12 cellular contexts compared by ENCODE assay signal in the genomic region with DNA sequence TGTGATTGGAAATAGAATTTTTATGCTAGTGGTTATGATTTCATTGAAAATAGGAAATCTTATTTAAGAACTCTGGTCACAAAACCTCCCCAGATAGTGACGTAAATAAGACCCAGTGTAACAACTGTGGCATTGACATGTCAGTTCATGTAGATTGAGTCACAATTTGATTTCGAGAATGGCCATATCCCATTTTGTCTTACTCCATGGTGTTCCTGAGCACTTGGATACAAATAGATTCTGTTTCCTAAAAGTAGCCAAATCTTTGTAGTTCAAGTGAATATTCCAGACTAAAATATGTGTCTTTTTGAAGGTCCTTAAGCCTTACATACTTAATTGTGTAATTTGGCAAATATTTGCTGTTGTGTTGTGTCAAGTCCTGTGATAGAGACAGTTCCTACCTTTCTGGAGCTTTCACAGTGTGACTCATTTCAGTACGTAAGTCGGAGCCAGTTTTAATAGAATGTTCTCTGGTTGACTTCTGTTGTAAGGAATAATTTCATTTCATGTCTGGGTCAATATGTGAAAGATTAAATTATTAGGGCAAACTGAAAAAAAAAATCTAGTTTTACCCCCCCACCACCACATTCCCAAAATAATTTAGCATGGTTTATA. TPM values are rescaled to one million over a fixed set of nuclear protein-coding genes. Genes with fewer than 3 reads are reported as not detected.
DNase-seq lines count a peak whose midpoint lies in the region; ATAC-seq and TF ChIP-seq lines count a peak whose summit lies in the region.
"Had no signal": no experiment of that assay in that cellular context is flagged by ENCODE, and none has a peak within 500 bp of the region (broad histone marks: within the 10 kb centered on the region; RNA-seq: fewer than 3 reads in every experiment).

No MANE protein-coding gene starts in this region.

- no TSS peak for BruUV-seq in OCI-LY7 (replicated peaks; lab: Mats Ljungman, UMichigan)

- no peak overlapping the region for H2BK20ac ChIP-seq in H9 (ENCODE audit: low read depth, low read length, poor library complexity, severe bottlenecking)

- ATAC-seq in psoas muscle, result peak in 2 of 4 donors; percentile 30 to 39
- ATAC-seq: sciatic nerve had no signal

- H3K27ac ChIP-seq in H9 (ENCODE audit: insufficient read length, low read depth, low read length), result no peak overlapping the region
- H3K27ac ChIP-seq in OCI-LY7 (ENCODE audit: low read depth, low read length, poor library complexity, severe bottlenecking), result peak overlapping the region; percentile 27
- H3K27ac ChIP-seq in psoas muscle, result peak overlapping the region; percentile 97

- no peaks in the 10 kb centered on the region for H3K9me3 ChIP-seq in H9 (ENCODE audit: control insufficient read depth, low read depth, low read length)
- H3K9me3 ChIP-seq in OCI-LY7 (ENCODE audit: low read length), result no peaks in the 10 kb centered on the region
- no peaks in the 10 kb centered on the region for H3K9me3 ChIP-seq in psoas muscle

- H2AK5ac ChIP-seq in H9 (ENCODE audit: insufficient read length, low read length), result no peak overlapping the region

- H3K4me1 Mint-ChIP-seq in H9 (peaks cover 38 to 50% of the 10 kb centered on the region in 2 experiments), glutamatergic neuron (ENCODE audit: low read depth, unreplicated experiment) (no peaks in the 10 kb centered on the region)

- H3K9me3 Mint-ChIP-seq in H9 (no peaks in the 10 kb centered on the region; a peak in 1 of 5 replicates), glutamatergic neuron (ENCODE audit: unreplicated experiment) (no peaks in the 10 kb centered on the region)
- H3K9me3 Mint-ChIP-seq: stimulated activated naive B cell treated with anti-CD40 and anti-IgM and Interleukin-4, amounts not matched to agents 10 μg/mL and 1 μg/mL and 100 μg/mL, for 72 hours had no signal

- no peaks in the 10 kb centered on the region for H3K79me1 ChIP-seq in H9 (ENCODE audit: insufficient read depth, low read depth, low read length, poor library complexity, severe bottlenecking)

- no peak overlapping the region for H3K56ac ChIP-seq in H9 (ENCODE audit: insufficient read length, low read depth, low read length)

- H3K14ac ChIP-seq in H9 (ENCODE audit: insufficient read depth, low read length), result no peak overlapping the region

- H3K4me1 ChIP-seq in H9 (ENCODE audit: insufficient read depth, low read length) (peaks cover 2% of the 10 kb centered on the region; the same call in 1 of the 2 replicates), OCI-LY7 (ENCODE audit: insufficient read depth, low read length, poor library complexity, severe bottlenecking) (peaks cover 27% of the 10 kb centered on the region), psoas muscle (peaks cover 30% of the 10 kb centered on the region)

- H3K4ac ChIP-seq in H9 (ENCODE audit: low read depth, low read length), result no peak overlapping the region

- POLR2A ChIA-PET in OCI-LY7 (lab: Charles Lee), result interaction anchor here (0.6 to 2.3 kb wide), 5 partner anchors 9 to 195 kb away, joined by 3 to 8 read pairs (median 4); no protein-coding TSS in a partner anchor

- H4K8ac ChIP-seq in H9 (replicated peaks; ENCODE audit: insufficient read length, low read depth, low read length), result no peak overlapping the region

- H4K20me1 ChIP-seq in H9 (ENCODE audit: control insufficient read depth, insufficient read depth, insufficient read length), result no peaks in the 10 kb centered on the region
- H4K20me1 ChIP-seq in OCI-LY7 (ENCODE audit: insufficient read depth, low read length), result no peaks in the 10 kb centered on the region

- H3K9ac ChIP-seq in H9 (ENCODE audit: extremely low read depth, insufficient read length, low read length), result no peak overlapping the region

- peaks cover 7% of the 10 kb centered on the region for H3K23me2 ChIP-seq in H9 (ENCODE audit: insufficient read length, low read depth, low read length, poor library complexity, severe bottlenecking)

- intact Hi-C loops in OCI-LY7 (cut with micrococcal nuclease; ENCODE audit: unreplicated experiment) (no loop called here), psoas muscle (cut with DNase I) (loop anchor here (5.0 to 10.0 kb wide), 4 partner anchors 37 to 297 kb away; a partner anchor contains a TSS)

- TF ChIP-seq CTCF in H9 (conservative IDR thresholded peaks at IDR 0.05), result no peak
- no peak for TF ChIP-seq CTCF in OCI-LY7 (conservative IDR thresholded peaks at IDR 0.05; ENCODE audit: low read length)
- no peak for TF ChIP-seq CTCF in cardiac fibroblast (IDR thresholded peaks at IDR 0.05; ENCODE audit: low read depth, low read length)
- TF ChIP-seq CTCF in psoas muscle (IDR thresholded peaks at IDR 0.05), result no peak
- no peak for TF ChIP-seq CTCF in glutamatergic neuron (IDR thresholded peaks at IDR 0.05; ENCODE audit: partially characterized antibody, unreplicated experiment)

- H3K36me3 Mint-ChIP-seq in H9 (ENCODE audit: insufficient read depth in 1 of 3, low read depth in 3 of 3), result peaks cover 40 to 75% (median 64%) of the 10 kb centered on the region in 3 experiments
- no peaks in the 10 kb centered on the region for H3K36me3 Mint-ChIP-seq in glutamatergic neuron (ENCODE audit: unreplicated experiment)

- H4K91ac ChIP-seq in H9 (ENCODE audit: insufficient read length, low read depth, low read length), result no peak overlapping the region

- H2BK12ac ChIP-seq in H9 (ENCODE audit: insufficient read length, low read depth, low read length), result no peak overlapping the region

- H4K5ac ChIP-seq in H9 (ENCODE audit: insufficient read length, low read depth, low read length), result no peak overlapping the region

- H2BK15ac ChIP-seq in H9 (ENCODE audit: low read depth, low read length), result no peak overlapping the region

- no peak overlapping the region for H2BK5ac ChIP-seq in H9 (ENCODE audit: insufficient read length, low read length)

- H3K4me2 ChIP-seq in H9 (ENCODE audit: insufficient read depth, insufficient read length, low read length) (no peak overlapping the region), OCI-LY7 (ENCODE audit: low read length) (no peak overlapping the region)

- H3K27me3 Mint-ChIP-seq in H9 (ENCODE audit: low read depth) (no peaks in the 10 kb centered on the region), glutamatergic neuron (ENCODE audit: unreplicated experiment) (no peaks in the 10 kb centered on the region)
- H3K27me3 Mint-ChIP-seq: stimulated activated naive B cell treated with anti-CD40 and anti-IgM and Interleukin-4, amounts not matched to agents 10 μg/mL and 1 μg/mL and 100 μg/mL, for 72 hours had no signal

- H3K27ac Mint-ChIP-seq in H9 (peak overlapping the region; percentile 32 to 92 (median 59); a peak in 5 of 7 replicates), glutamatergic neuron (ENCODE audit: unreplicated experiment) (no peak overlapping the region)

- no peak overlapping the region for H3K4me3 Mint-ChIP-seq in H9
- no peak overlapping the region for H3K4me3 Mint-ChIP-seq in glutamatergic neuron (ENCODE audit: unreplicated experiment)
- H3K4me3 Mint-ChIP-seq: stimulated activated naive B cell treated with anti-CD40 and anti-IgM and Interleukin-4, amounts not matched to agents 10 μg/mL and 1 μg/mL and 100 μg/mL, for 72 hours had no signal

- H3K36me3 ChIP-seq in OCI-LY7 (ENCODE audit: insufficient read depth, low read length) (peaks cover 88% of the 10 kb centered on the region), psoas muscle (ENCODE audit: insufficient read depth in 1 of 2, low read depth in 1 of 2) (peaks cover 0 to 47% of the 10 kb centered on the region in 2 donors)

- no peak overlapping the region for H3K18ac ChIP-seq in H9 (ENCODE audit: insufficient read length, low read depth, low read length)

- H3K23ac ChIP-seq in H9 (ENCODE audit: insufficient read length, low read depth, low read length), result no peak overlapping the region

- CTCF ChIA-PET in OCI-LY7 (lab: Charles Lee; ENCODE audit: unreplicated experiment), result interaction anchor here (1.0 kb wide), 1 partner anchor 13 kb away, joined by 3 read pairs; no protein-coding TSS in a partner anchor

- H3K27me3 ChIP-seq in H9 (ENCODE audit: insufficient read depth, low read length) (no peaks in the 10 kb centered on the region), psoas muscle (ENCODE audit: insufficient read depth in 3 of 3, low read length in 2 of 3) (no peaks in the 10 kb centered on the region)

- DNase-seq in H9 (no peak), OCI-LY7 (ENCODE audit: low spot score) (no peak), cardiac fibroblast (ENCODE audit: low read depth in 2 of 2) (peak; percentile 68 to 83), psoas muscle (no peak), glutamatergic neuron (no peak), GF-D8 (lab: John Stamatoyannopoulos, UW) (no peak), NCI-H1105 treated with DMSO at 0.1 percent for 48 hours (lab: John Stamatoyannopoulos, UW) (no peak), NCI-H524 (lab: John Stamatoyannopoulos, UW) (no peak)
- DNase-seq: MM.1S; OCI-M1; stimulated activated naive B cell treated with anti-CD40 and anti-IgM and Interleukin-4, amounts not matched to agents 10 μg/mL and 1 μg/mL and 100 μg/mL, for 72 hours had no signal

- no peak overlapping the region for H3K4me3 ChIP-seq in OCI-LY7 (ENCODE audit: low read depth, low read length, poor library complexity, severe bottlenecking)
- H3K4me3 ChIP-seq in cardiac fibroblast (replicated peaks in 1 of 2; ENCODE audit: low read depth in 2 of 2, low read length in 2 of 2), result no peak overlapping the region
- H3K4me3 ChIP-seq in psoas muscle, result no peak overlapping the region

- no peak overlapping the region for H3T11ph ChIP-seq in H9 (ENCODE audit: low read length)

- H3K79me2 ChIP-seq in H9 (ENCODE audit: insufficient read depth, low read length) (no peaks in the 10 kb centered on the region), OCI-LY7 (ENCODE audit: insufficient read depth, low read depth, low read length) (peaks cover 22% of the 10 kb centered on the region)

- no peak overlapping the region for H2AFZ ChIP-seq in H9 (ENCODE audit: low read length)
- H2AFZ ChIP-seq in OCI-LY7 (ENCODE audit: low read length), result no peak overlapping the region

- H2BK120ac ChIP-seq in H9 (ENCODE audit: low read depth, low read length, poor library complexity, severe bottlenecking), result no peak overlapping the region

- WGBS in H9 (ENCODE audit: extremely low coverage, insufficient read length, low lambda C conversion rate), result no CpG with 5 or more reads among the region's 4 CpGs
- 43 to 72% (median 56%) methylated on average over 4 of the region's 4 CpGs for WGBS in psoas muscle, 3 donors

- no peaks in the 10 kb centered on the region for H3K9me2 ChIP-seq in OCI-LY7 (ENCODE audit: insufficient read depth, low read length)

RNA-seq across cellular contexts. Expression of a gene that starts 37.1 kb away (rescaled TPM):
- total RNA-seq in H9 (2021) (368 and 400 TPM in 2 replicates), OCI-LY7 (2022) (189 and 202 TPM in 2 replicates), psoas muscle (100 to 1,000 TPM; 465 to 704 (median 639) TPM), glutamatergic neuron (ENCODE audit: unreplicated experiment) (111 TPM)
- 184 and 195 TPM in 2 replicates for total RNA-seq in OCI-LY7 (2014; rRNA removed; shearing (Covaris generic))
- polyA plus RNA-seq in psoas muscle, result 100 to 1,000 TPM; 401 to 791 (median 735) TPM

Comparison
In these comparisons a context has a peak if more than half of its experiments do, and no peak if none do; other contexts are left out.
1. DNase-seq: peak in cardiac fibroblast (2 of 2); none in H9 (single experiment), OCI-LY7 (single experiment), psoas muscle (0 of 2), glutamatergic neuron (single experiment), GF-D8 (single experiment), NCI-H1105 treated with DMSO at 0.1 percent for 48 hours (single experiment) and NCI-H524 (0 of 2).